8 cellular contexts compared by ENCODE assay signal in genomic region chr16:52994942-52995341, GRCh38. TPM values are rescaled to one million over a fixed set of nuclear protein-coding genes. Genes with fewer than 3 reads are reported as not detected.
"Had no signal": no experiment of that assay in that cellular context is flagged by ENCODE, and none has a peak within 500 bp of the region (broad histone marks: within the 10 kb centered on the region; RNA-seq: fewer than 3 reads in every experiment).

No MANE protein-coding gene starts in this region.

- ATAC-seq: K562 had no signal

- DNase-seq: IMR-90, KBM-7, KG1 had no signal

- FAIRE-seq: HTR-8/SVneo, K562 had no signal

- H3K9ac ChIP-seq: KMS-11 had no signal

- H3K4me3 ChIP-seq: K562 had no signal

- H3K27ac ChIP-seq: HL-60, KMS-11 had no signal

- H3K4me2 ChIP-seq: KMS-11 had no signal

RNA-seq across cellular contexts. Expression of gene CHD9NB, which starts 57.8 kb away (rescaled TPM):
- polyA plus RNA-seq: IgD-negative memory B cell had no signal
